Comparison of ENCODE assay signal across 21 cellular contexts in the genomic region with DNA sequence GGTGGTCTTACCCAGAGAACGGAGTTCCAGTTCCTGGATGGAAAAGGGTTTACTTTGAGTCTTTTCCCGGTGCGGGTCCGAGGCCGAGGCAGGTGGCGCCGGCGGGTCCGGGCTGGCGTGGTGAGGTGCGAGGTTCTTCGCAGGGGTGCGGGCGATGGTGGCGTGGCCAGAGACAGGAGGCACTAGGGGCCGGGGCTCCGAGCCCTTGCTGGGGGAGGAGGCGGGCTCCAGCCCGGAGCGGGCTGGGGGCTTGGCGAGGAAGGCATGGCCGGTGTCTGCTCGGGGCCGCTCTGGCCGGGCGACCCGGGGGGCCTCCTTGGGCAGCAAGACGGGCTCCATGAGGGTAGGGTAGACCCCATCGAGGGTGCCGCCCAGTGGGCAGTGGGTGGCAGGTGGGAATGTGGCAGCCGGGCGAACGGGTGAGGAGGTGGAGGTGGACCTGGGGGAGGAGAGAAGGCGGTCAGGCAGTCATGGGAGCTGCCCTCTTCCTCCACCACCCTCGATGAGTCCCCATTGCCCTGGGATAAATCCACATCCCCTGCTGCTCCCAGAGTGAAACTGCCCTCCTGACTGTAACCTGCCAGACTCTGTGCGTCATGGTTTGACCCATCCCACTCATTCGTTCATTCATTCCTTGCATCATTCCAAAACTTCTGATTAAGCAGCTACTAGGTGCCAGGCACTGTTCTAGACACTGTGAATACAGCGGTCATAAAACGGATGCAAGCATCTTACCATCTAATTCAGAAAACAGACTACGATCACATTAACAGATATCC. TPM values are rescaled to one million over a fixed set of nuclear protein-coding genes. Genes with fewer than 3 reads are reported as not detected.
"Had no signal": no experiment of that assay in that cellular context is flagged by ENCODE, and none has a peak within 500 bp of the region (broad histone marks: within the 10 kb centered on the region; RNA-seq: fewer than 3 reads in every experiment).

No MANE protein-coding gene starts in this region.

- H3K4me1 Mint-ChIP-seq: mesothelial cell of epicardium had no signal

- ATAC-seq: body of pancreas, left colon, lower lobe of right lung, pancreas had no signal

- H3K9me3 ChIP-seq: adrenal gland, body of pancreas, heart right ventricle, lower lobe of right lung, pancreas, sigmoid colon, thyroid gland had no signal

- H3K27me3 Mint-ChIP-seq: dendritic cell treated with granulocyte-macrophage colony-stimulating factor and Interleukin-4, amounts not matched to agents 40 ng/mL and 50 ng/mL, for 4 days had no signal

- H3K4me3 ChIP-seq: adrenal gland, body of pancreas, heart right ventricle, lower lobe of right lung, pancreas, sigmoid colon, thyroid gland had no signal

- H3K4me3 Mint-ChIP-seq: dendritic cell treated with granulocyte-macrophage colony-stimulating factor and Interleukin-4, amounts not matched to agents 40 ng/mL and 50 ng/mL, for 4 days; mesothelial cell of epicardium; T-helper 1 cell treated with Interleukin-12 subunit alpha and Interleukin-12 subunit beta and Interleukin-4 antibody, amounts not matched to agents 30 μg/mL and 1 μg/mL, for 36 hours had no signal

- H3K4me1 ChIP-seq: adrenal gland, body of pancreas, heart right ventricle, lower lobe of right lung, pancreas, sigmoid colon, thyroid gland had no signal

- FAIRE-seq: frontal cortex, pancreas, urothelium cell line had no signal

- H3K9me3 Mint-ChIP-seq: dendritic cell treated with granulocyte-macrophage colony-stimulating factor and Interleukin-4, amounts not matched to agents 40 ng/mL and 50 ng/mL, for 4 days; mesothelial cell of epicardium; T-helper 1 cell treated with Interleukin-12 subunit alpha and Interleukin-12 subunit beta and Interleukin-4 antibody, amounts not matched to agents 30 μg/mL and 1 μg/mL, for 36 hours had no signal

- H3K27ac Mint-ChIP-seq: dendritic cell treated with granulocyte-macrophage colony-stimulating factor and Interleukin-4, amounts not matched to agents 40 ng/mL and 50 ng/mL, for 4 days; mesothelial cell of epicardium; T-helper 1 cell treated with Interleukin-12 subunit alpha and Interleukin-12 subunit beta and Interleukin-4 antibody, amounts not matched to agents 30 μg/mL and 1 μg/mL, for 36 hours had no signal

- H3K27me3 ChIP-seq: adrenal gland, body of pancreas, heart right ventricle, pancreas, sigmoid colon, thyroid gland had no signal

- H3K27ac ChIP-seq: adrenal gland, body of pancreas, epithelial cell of prostate, heart right ventricle, lower lobe of right lung, pancreas, sigmoid colon, thyroid gland had no signal

- DNase-seq: activated CD4-positive, alpha-beta T cell treated with anti-CD3 and anti-CD28 coated beads for 4 hours; activated CD8-positive, alpha-beta memory T cell treated with anti-CD3 and anti-CD28 coated beads, Interleukin-2, amount 50 U/mL, for 48 hours; activated gamma-delta T cell treated with Interleukin-2 at 50 U/mL for 16 hours; adrenal gland; body of pancreas; cerebellar nuclear complex; effector memory CD4-positive, alpha-beta T cell; heart right ventricle; left colon; lower lobe of right lung; sigmoid colon; stimulated activated CD4-positive, alpha-beta T cell treated with anti-CD3 and anti-CD28 coated beads, Interleukin-2, amount 100 ng/mL, for 24 hours; thyroid gland had no signal

RNA-seq across cellular contexts. Expression of a gene that starts 42.0 kb away (rescaled TPM):
- total RNA-seq: fibroblast of lung had no signal
